Comparison of ENCODE assay signal across 1 cellular context in the genomic region with DNA sequence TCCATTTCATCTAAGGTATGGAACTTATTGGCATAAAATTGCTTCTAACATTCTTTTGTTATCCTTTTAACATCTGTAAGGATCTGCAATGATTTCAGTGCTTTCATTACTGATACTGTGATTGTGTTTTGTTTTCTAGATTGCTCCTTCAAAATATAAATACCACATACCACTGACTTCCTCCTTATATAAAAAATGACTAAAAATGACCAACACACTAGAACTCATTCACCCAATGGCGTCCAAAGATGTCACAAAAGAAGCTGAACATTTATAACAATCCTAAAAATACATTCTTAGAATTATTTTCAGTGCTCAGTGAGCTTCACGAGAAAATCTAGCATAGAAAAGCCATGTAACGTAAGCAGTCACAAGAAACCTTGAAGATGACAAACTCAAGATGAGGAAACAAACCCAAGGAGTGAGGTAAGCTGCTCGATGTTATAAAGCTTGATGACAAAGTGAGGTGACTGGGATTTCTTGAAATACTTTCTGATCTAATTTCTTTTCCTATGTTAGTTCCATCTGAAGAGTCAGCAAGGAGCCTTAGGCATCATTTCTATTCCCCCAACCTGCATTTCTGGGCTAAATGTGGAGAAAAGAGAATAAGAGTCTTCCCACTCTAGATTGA.
TF ChIP-seq lines count a peak whose summit lies in the region.

No MANE protein-coding gene starts in this region.

TF ChIP-seq in GM23338, 12 proteins besides CTCF, POLR2A, EP300 and RAD21 (continued from another document):
- TF ChIP-seq ZNF462 (CRISPR knock-in tag; IDR thresholded peaks at IDR 0.05) (no peak), POLR2AphosphoS5 (IDR thresholded peaks at IDR 0.05; ENCODE audit: low read depth) (no peak), CREB1 (CRISPR knock-in tag; IDR thresholded peaks at IDR 0.05; ENCODE audit: low read depth) (no peak)
- TF ChIP-seq, protein P1, sequence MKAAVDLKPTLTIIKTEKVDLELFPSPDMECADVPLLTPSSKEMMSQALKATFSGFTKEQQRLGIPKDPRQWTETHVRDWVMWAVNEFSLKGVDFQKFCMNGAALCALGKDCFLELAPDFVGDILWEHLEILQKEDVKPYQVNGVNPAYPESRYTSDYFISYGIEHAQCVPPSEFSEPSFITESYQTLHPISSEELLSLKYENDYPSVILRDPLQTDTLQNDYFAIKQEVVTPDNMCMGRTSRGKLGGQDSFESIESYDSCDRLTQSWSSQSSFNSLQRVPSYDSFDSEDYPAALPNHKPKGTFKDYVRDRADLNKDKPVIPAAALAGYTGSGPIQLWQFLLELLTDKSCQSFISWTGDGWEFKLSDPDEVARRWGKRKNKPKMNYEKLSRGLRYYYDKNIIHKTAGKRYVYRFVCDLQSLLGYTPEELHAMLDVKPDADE (IDR thresholded peaks at IDR 0.05): no peak
TF ChIP-seq in GM23338: peak in this region for 0.
